ENCODE assay signal across 11 cellular contexts in genomic region chr10:21171936-21172773, GRCh38.
DNase-seq lines count a peak whose midpoint lies in the region; ATAC-seq and TF ChIP-seq lines count a peak whose summit lies in the region.
"Had no signal": no experiment of that assay in that cellular context is flagged by ENCODE, and none has a peak within 500 bp of the region (broad histone marks: within the 10 kb centered on the region; RNA-seq: fewer than 3 reads in every experiment).

No MANE protein-coding gene starts in this region.

- H3K9me3 ChIP-seq in body of pancreas (no peaks in the 10 kb centered on the region), transverse colon (no peaks in the 10 kb centered on the region)

- CTCF ChIA-PET in activated CD8-positive, alpha-beta memory T cell treated with anti-CD3 and anti-CD28 coated beads, Interleukin-2, amount 10 ng/mL, durations not matched to agents 7 days and 5 days (lab: Charles Lee): no interaction called here

- peaks cover 37% of the 10 kb centered on the region for H3K27me3 Mint-ChIP-seq in activated T-cell treated with anti-CD3 and anti-CD28 coated beads, Interleukin-2, amount 50 U/mL, for 72 hours (ENCODE audit: low read depth)
- peaks cover 54% of the 10 kb centered on the region for H3K27me3 Mint-ChIP-seq in activated CD8-positive, alpha-beta memory T cell treated with anti-CD3 and anti-CD28 coated beads, Interleukin-2, amount 10 ng/mL, durations not matched to agents 7 days and 5 days

- no peak for TF ChIP-seq EP300 in transverse colon (IDR thresholded peaks at IDR 0.05; ENCODE audit: low read depth)

- no peaks in the 10 kb centered on the region for H3K9me3 Mint-ChIP-seq in activated T-cell treated with anti-CD3 and anti-CD28 coated beads, Interleukin-2, amount 50 U/mL, for 72 hours
- H3K9me3 Mint-ChIP-seq in activated CD8-positive, alpha-beta memory T cell treated with anti-CD3 and anti-CD28 coated beads, Interleukin-2, amount 10 ng/mL, durations not matched to agents 7 days and 5 days (ENCODE audit: low read depth): no peaks in the 10 kb centered on the region
- H3K9me3 Mint-ChIP-seq: activated T-helper 2 cell treated with anti-CD3 and anti-CD28 coated beads, Interferon-gamma antibody, Interleukin-2, Interleukin-4, amounts not matched to agents 10 μg/mL and 5 μg/mL and 100 μg/mL, durations not matched to agents 14 hours and 24 hours and 36 hours had no signal

- peak overlapping the region in 1 of 2 donors; percentile 65 for H3K4me3 ChIP-seq in body of pancreas
- peak overlapping the region in 3 of 4 donors; percentile 41 to 66 (median 50) for H3K4me3 ChIP-seq in transverse colon

- H3K27ac ChIP-seq in body of pancreas (peak overlapping the region; percentile 89 to 93 (median 91)), transverse colon (peak overlapping the region; percentile 48 to 75 (median 70))

- H3K27ac Mint-ChIP-seq in activated T-cell treated with anti-CD3 and anti-CD28 coated beads, Interleukin-2, amount 50 U/mL, for 72 hours: no peak overlapping the region
- H3K27ac Mint-ChIP-seq in activated CD8-positive, alpha-beta memory T cell treated with anti-CD3 and anti-CD28 coated beads, Interleukin-2, amount 10 ng/mL, durations not matched to agents 7 days and 5 days: no peak overlapping the region
- H3K27ac Mint-ChIP-seq: activated T-helper 2 cell treated with anti-CD3 and anti-CD28 coated beads, Interferon-gamma antibody, Interleukin-2, Interleukin-4, amounts not matched to agents 10 μg/mL and 5 μg/mL and 100 μg/mL, durations not matched to agents 14 hours and 24 hours and 36 hours had no signal

- no peaks in the 10 kb centered on the region for H3K36me3 ChIP-seq in body of pancreas (replicated peaks in 1 of 2; ENCODE audit: insufficient read depth in 1 of 2, low read depth in 2 of 2)
- H3K36me3 ChIP-seq in transverse colon: no peaks in the 10 kb centered on the region

- H3K27me3 ChIP-seq in body of pancreas (no peaks in the 10 kb centered on the region), transverse colon (peaks cover 27% of the 10 kb centered on the region)

- no peak for TF ChIP-seq CTCF in body of pancreas (IDR thresholded peaks at IDR 0.05)
- TF ChIP-seq CTCF in transverse colon (IDR thresholded peaks at IDR 0.05): no peak

- 48 to 50% methylated on average over 11 of the region's 11 CpGs for WGBS in body of pancreas, 2 donors
- WGBS in transverse colon (ENCODE audit: low coverage in 1 of 2), 2 donors: 44 to 47% methylated on average over 8 to 11 of the region's 11 CpGs

- TF ChIP-seq POLR2A in body of pancreas (IDR thresholded peaks at IDR 0.05): no peak
- TF ChIP-seq POLR2A in transverse colon (IDR thresholded peaks at IDR 0.05): no peak

- H3K4me1 ChIP-seq in body of pancreas (peaks cover 24% of the 10 kb centered on the region), transverse colon (peaks cover 4 to 46% (median 11%) of the 10 kb centered on the region in 4 donors)

- no peak for DNase-seq in activated T-cell treated with anti-CD3 and anti-CD28 coated beads, Interleukin-2, amount 50 U/mL, for 72 hours
- no peak for DNase-seq in activated T-cell treated with anti-CD3 and anti-CD28 coated beads, Interleukin-2, amount 50 U/mL, for 48 hours
- DNase-seq in body of pancreas (peak in 3 of 4 donors; percentile 17 to 53 (median 37)), left colon (peak; percentile 32 to 65), transverse colon (peak; percentile 47), HT-29 (ENCODE audit: low spot score) (no peak)
- DNase-seq in activated CD8-positive, alpha-beta memory T cell treated with anti-CD3 and anti-CD28 coated beads, Interleukin-2, amount 10 ng/mL, durations not matched to agents 7 days and 5 days: no peak
- DNase-seq: Karpas-422, SW 1271 had no signal

- in situ Hi-C loops in transverse colon (cut with MboI; ENCODE audit: low pct_ligation_motif_present in 1 of 4, low pct_unique_long_range_greater_than_20kb in 1 of 4, low sequenced_read_pairs in 3 of 4): no loop called here

- H3K4me3 Mint-ChIP-seq in activated T-cell treated with anti-CD3 and anti-CD28 coated beads, Interleukin-2, amount 50 U/mL, for 72 hours: peak overlapping the region; percentile 20 to 57
- no peak overlapping the region for H3K4me3 Mint-ChIP-seq in activated CD8-positive, alpha-beta memory T cell treated with anti-CD3 and anti-CD28 coated beads, Interleukin-2, amount 10 ng/mL, durations not matched to agents 7 days and 5 days

- H3K36me3 Mint-ChIP-seq in activated T-cell treated with anti-CD3 and anti-CD28 coated beads, Interleukin-2, amount 50 U/mL, for 72 hours (ENCODE audit: insufficient read depth in 2 of 2): peaks cover 0 to 2% of the 10 kb centered on the region in 2 donors
- peaks cover 2% of the 10 kb centered on the region for H3K36me3 Mint-ChIP-seq in activated CD8-positive, alpha-beta memory T cell treated with anti-CD3 and anti-CD28 coated beads, Interleukin-2, amount 10 ng/mL, durations not matched to agents 7 days and 5 days

- intact Hi-C loops in body of pancreas (cut with DNase I) (no loop called here), left colon (cut with DNase I, micrococcal nuclease) (no loop called here), transverse colon (cut with DNase I; ENCODE audit: low total_unique reads) (no loop called here)

- no peak for ATAC-seq in activated T-cell treated with anti-CD3 and anti-CD28 coated beads, Interleukin-2, amount 50 U/mL, for 72 hours (replicated peaks in 1 of 2)
- no peak for ATAC-seq in body of pancreas
- ATAC-seq in left colon: peak; percentile 46
- ATAC-seq in activated CD8-positive, alpha-beta memory T cell treated with anti-CD3 and anti-CD28 coated beads, Interleukin-2, amount 10 ng/mL, durations not matched to agents 7 days and 5 days: no peak
- ATAC-seq in GM18907 (IDR thresholded peaks at IDR 0.05; ENCODE audit: unreplicated experiment): no peak

- peaks cover 9% of the 10 kb centered on the region for H3K4me1 Mint-ChIP-seq in activated T-cell treated with anti-CD3 and anti-CD28 coated beads, Interleukin-2, amount 50 U/mL, for 72 hours (ENCODE audit: low read depth)
- H3K4me1 Mint-ChIP-seq in activated CD8-positive, alpha-beta memory T cell treated with anti-CD3 and anti-CD28 coated beads, Interleukin-2, amount 10 ng/mL, durations not matched to agents 7 days and 5 days: peaks cover 10% of the 10 kb centered on the region

Comparison
In these comparisons a context has a peak if more than half of its experiments do, and no peak if none do; other contexts are left out.
1. DNase-seq: peak in body of pancreas (3 of 4), left colon (2 of 2) and transverse colon (single experiment); none in activated T-cell treated with anti-CD3 and anti-CD28 coated beads, Interleukin-2, amount 50 U/mL, for 72 hours (0 of 2), activated T-cell treated with anti-CD3 and anti-CD28 coated beads, Interleukin-2, amount 50 U/mL, for 48 hours (0 of 2), activated CD8-positive, alpha-beta memory T cell treated with anti-CD3 and anti-CD28 coated beads, Interleukin-2, amount 10 ng/mL, durations not matched to agents 7 days and 5 days (single experiment) and HT-29 (single experiment).